19 cellular contexts compared by ENCODE assay signal in the genomic region with DNA sequence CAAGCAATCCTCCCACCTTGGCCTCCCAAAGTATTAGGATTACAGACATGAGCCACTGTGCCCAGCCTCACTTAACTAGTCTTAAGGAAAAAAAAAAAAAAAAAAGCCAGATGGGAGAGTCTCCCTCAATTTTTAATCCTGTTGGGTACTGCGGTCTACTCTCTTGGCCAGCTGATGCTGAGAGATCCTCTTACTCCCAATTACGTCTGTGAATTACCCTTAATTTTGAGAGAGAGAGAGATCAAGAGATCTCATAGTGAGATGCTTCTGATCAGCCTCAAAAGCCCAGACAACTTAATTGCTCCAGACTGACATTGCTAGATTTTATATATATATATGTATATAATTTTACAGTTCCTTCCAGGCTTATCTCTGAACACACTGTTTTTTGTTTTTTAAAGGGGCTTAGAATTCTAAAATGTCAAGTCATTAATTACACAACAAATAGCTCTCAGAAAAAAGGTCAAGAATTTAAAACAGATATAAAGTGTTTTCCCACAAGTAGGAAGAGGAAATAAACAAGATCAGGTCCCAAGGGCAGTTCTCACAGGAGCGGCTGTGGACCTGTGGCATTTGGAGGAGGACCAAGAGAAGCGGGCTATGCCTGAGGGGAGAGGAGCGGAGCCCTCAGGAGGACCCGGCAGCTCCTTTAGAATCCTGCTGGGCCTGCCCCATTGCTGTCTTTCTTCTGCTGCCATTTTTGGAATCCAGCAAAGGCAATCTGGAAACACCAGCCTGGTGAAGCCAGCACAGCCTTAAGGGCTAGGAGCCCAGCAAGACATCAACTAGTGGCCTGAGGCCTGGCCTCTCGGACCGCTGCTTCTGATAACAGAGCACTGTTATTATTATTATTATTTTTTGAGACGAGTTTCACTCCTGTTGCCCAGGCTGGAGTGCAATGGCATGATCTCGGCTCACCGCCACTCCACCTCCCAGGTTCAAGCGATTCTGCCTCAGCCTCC. TPM values are rescaled to one million over a fixed set of nuclear protein-coding genes. Genes with fewer than 3 reads are reported as not detected.
DNase-seq lines count a peak whose midpoint lies in the region; ATAC-seq and TF ChIP-seq lines count a peak whose summit lies in the region.
"Had no signal": no experiment of that assay in that cellular context is flagged by ENCODE, and none has a peak within 500 bp of the region (broad histone marks: within the 10 kb centered on the region; RNA-seq: fewer than 3 reads in every experiment).

No MANE protein-coding gene starts in this region.

- H3K9ac ChIP-seq in GM23248: peak overlapping the region; percentile 26

- CTCF ChIA-PET in RWPE1 (lab: Yijun Ruan, JAX): no interaction called here

- H3K27ac ChIP-seq in GM23248: peak overlapping the region; percentile 73
- H3K27ac ChIP-seq in SJCRH30: peak overlapping the region; percentile 48
- peak overlapping the region; percentile 41 for H3K27ac ChIP-seq in psoas muscle
- no peak overlapping the region for H3K27ac ChIP-seq in RWPE1
- H3K27ac ChIP-seq: testis had no signal

- POLR2A ChIA-PET in RWPE1 (lab: Yijun Ruan, JAX; ENCODE audit: low non-redundant PET): no interaction called here

- H3K27me3 ChIP-seq in GM23248 (replicated peaks; ENCODE audit: insufficient read depth) (no peaks in the 10 kb centered on the region), SJCRH30 (no peaks in the 10 kb centered on the region), psoas muscle (ENCODE audit: insufficient read depth in 3 of 3, low read length in 2 of 3) (peaks cover 0 to 5% (median 0%) of the 10 kb centered on the region in 3 donors)
- H3K27me3 ChIP-seq: MG63, testis had no signal

- DNase-seq in GM23248: peak; percentile 27
- no peak for DNase-seq in SJCRH30
- peak; percentile 72 for DNase-seq in foreskin melanocyte
- no peak for DNase-seq in psoas muscle
- no peak for DNase-seq in epidermal melanocyte (ENCODE audit: insufficient read length, low spot score)
- DNase-seq in RWPE1 (ENCODE audit: low spot score): no peak
- DNase-seq: activated B cell treated with CpG ODN at 0.5 μM for 24 hours; amniotic stem cell; cerebellar nuclear complex; DMS53; NCI-H187; stimulated activated CD4-positive, alpha-beta T cell treated with anti-CD3 and anti-CD28 coated beads, Interleukin-4, amount 100 ng/mL, for 24 hours; testis had no signal

- in situ Hi-C loops in GM23248 (cut with MboI): no loop called here

- intact Hi-C loops in psoas muscle (cut with DNase I): no loop called here

- peak overlapping the region; percentile 22 for H3K4me2 ChIP-seq in GM23248 (ENCODE audit: unreplicated experiment)

- H3K4me1 ChIP-seq in GM23248 (ENCODE audit: insufficient read depth) (peaks cover 45% of the 10 kb centered on the region), SJCRH30 (peaks cover 22% of the 10 kb centered on the region; the same call in 1 of the 2 replicates), psoas muscle (peaks cover 8% of the 10 kb centered on the region)
- H3K4me1 ChIP-seq: testis had no signal

- ATAC-seq in psoas muscle (no peak), HG03354 (IDR thresholded peaks at IDR 0.05; ENCODE audit: poor library complexity, severe bottlenecking, unreplicated experiment) (no peak), SK-N-SH treated with all-trans-retinoic acid at 6 μM for 48 hours (no peak)
- ATAC-seq: natural killer cell treated with Interleukin-12 subunit alpha and Interleukin-12 subunit beta and Interleukin-15 and Interleukin-18, amount 100 ng/mL, for 72 hours had no signal

- H3F3A ChIP-seq in GM23248 (ENCODE audit: insufficient read depth): peaks cover 22% of the 10 kb centered on the region

- H3K4me3 ChIP-seq in GM23248 (no peak overlapping the region), SJCRH30 (no peak overlapping the region), psoas muscle (no peak overlapping the region)
- H3K4me3 ChIP-seq: MG63, testis had no signal

- H3K36me3 ChIP-seq in GM23248 (ENCODE audit: low read depth): no peaks in the 10 kb centered on the region
- H3K36me3 ChIP-seq in SJCRH30: no peaks in the 10 kb centered on the region; the same call in 1 of the 2 replicates
- no peaks in the 10 kb centered on the region for H3K36me3 ChIP-seq in psoas muscle (ENCODE audit: insufficient read depth in 1 of 2, low read depth in 1 of 2)

- WGBS in GM23248 (ENCODE audit: low coverage in 1 of 2, low lambda C conversion rate in 2 of 2, missing lambda C conversion rate in 2 of 2), 2 experiments: 75 to 77% methylated on average over 12 of the region's 12 CpGs
- WGBS in psoas muscle, 3 donors: 62 to 65% (median 63%) methylated on average over 12 of the region's 12 CpGs

- H3K9me2 ChIP-seq in GM23248 (ENCODE audit: insufficient read depth): no peaks in the 10 kb centered on the region

- no peaks in the 10 kb centered on the region for H3K9me3 ChIP-seq in GM23248 (ENCODE audit: low read depth)
- H3K9me3 ChIP-seq in SJCRH30 (replicated peaks): no peaks in the 10 kb centered on the region
- no peaks in the 10 kb centered on the region for H3K9me3 ChIP-seq in psoas muscle
- H3K9me3 ChIP-seq: MG63, testis had no signal

- H2AFZ ChIP-seq in GM23248: 0 out of 2 replicates have a peak overlapping the region, but pooled peaks have one; percentile 13

- H4K20me1 ChIP-seq in GM23248 (ENCODE audit: insufficient read depth): no peaks in the 10 kb centered on the region

- TF ChIP-seq CTCF in psoas muscle (IDR thresholded peaks at IDR 0.05) (no peak), RWPE1 (conservative IDR thresholded peaks at IDR 0.05; ENCODE audit: low read depth) (no peak)

- H3K79me2 ChIP-seq in GM23248 (ENCODE audit: insufficient read depth): no peaks in the 10 kb centered on the region

TF ChIP-seq in SK-N-SH treated with all-trans-retinoic acid at 6 μM for 48 hours, 23 proteins besides CTCF, POLR2A, EP300 and RAD21:
- TF ChIP-seq TCF4 (CRISPR knock-in tag; IDR thresholded peaks at IDR 0.05; ENCODE audit: borderline replicate concordance): no peak
- no peak for TF ChIP-seq BACH2 (CRISPR knock-in tag; IDR thresholded peaks at IDR 0.05; ENCODE audit: borderline replicate concordance)
- TF ChIP-seq ZNF70 (CRISPR knock-in tag; IDR thresholded peaks at IDR 0.05): no peak
TF ChIP-seq in SK-N-SH treated with all-trans-retinoic acid at 6 μM for 48 hours: peak in this region for 0.

RNA-seq across cellular contexts. Expression of gene DENND2A, which starts 30.1 kb away (rescaled TPM):
- total RNA-seq in GM23248 (2014; rRNA removed; shearing (Covaris generic)): 2.2 and 2.4 TPM in 2 replicates
- polyA plus RNA-seq in GM23248 (2016; fragmentation: Nextera tagmentation; extraction: Ambion mirVana) (0.78 and 1.6 TPM in 2 replicates), psoas muscle (1 to 10 TPM; 2.7 to 3.2 (median 2.7) TPM)
- total RNA-seq in SJCRH30 (2014; rRNA removed; shearing (Covaris generic)): 9.2 and 10.7 TPM in 2 replicates
- 1 to 10 TPM; 3.8 to 8.7 (median 6.0) TPM for total RNA-seq in psoas muscle
- total RNA-seq: activated B cell treated with CpG ODN at 0.5 μM for 24 hours; activated CD8-positive, alpha-beta memory T cell treated with anti-CD3 and anti-CD28 coated beads for 36 hours; B cell; natural killer cell treated with Interleukin-12 subunit alpha and Interleukin-12 subunit beta and Interleukin-15 and Interleukin-18, amount 100 ng/mL, for 72 hours had no signal

Comparison
In these comparisons a context has a peak if more than half of its experiments do, and no peak if none do; other contexts are left out.
1. DNase-seq: peak in GM23248 (single experiment) and foreskin melanocyte (single experiment); none in SJCRH30 (0 of 2), psoas muscle (0 of 2), epidermal melanocyte (single experiment) and RWPE1 (single experiment).